Comparison of ENCODE assay signal across 9 cellular contexts in the genomic region with DNA sequence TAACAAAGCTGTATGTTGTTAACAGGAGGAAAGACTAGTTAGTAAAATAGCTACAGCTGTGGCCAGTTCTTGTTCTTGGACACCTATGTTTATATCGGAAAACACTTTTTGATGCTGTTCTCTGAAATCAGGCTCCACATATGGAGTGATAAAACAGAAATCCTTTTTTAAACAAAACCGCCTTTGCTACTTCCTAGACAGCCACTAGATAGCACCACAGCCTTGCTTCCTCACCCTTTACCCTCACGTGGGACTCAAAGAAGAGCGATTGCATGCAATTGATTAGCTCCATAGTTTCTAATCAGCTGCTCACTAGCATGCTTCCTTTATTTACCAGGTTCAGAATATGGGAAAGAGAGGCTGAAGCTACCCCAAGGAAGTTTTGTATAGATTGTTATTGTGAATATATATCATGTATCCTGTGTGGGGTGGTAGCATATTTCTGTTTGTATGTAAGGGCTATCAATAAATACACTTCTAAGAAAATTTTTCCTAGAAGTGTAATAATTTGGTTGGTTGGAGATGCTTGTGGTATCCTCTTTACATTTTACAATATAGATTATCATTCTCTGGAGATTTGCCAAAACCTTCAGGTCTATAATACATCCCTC. TPM values are rescaled to one million over a fixed set of nuclear protein-coding genes. Genes with fewer than 3 reads are reported as not detected.
DNase-seq lines count a peak whose midpoint lies in the region; ATAC-seq and TF ChIP-seq lines count a peak whose summit lies in the region.
"Had no signal": no experiment of that assay in that cellular context is flagged by ENCODE, and none has a peak within 500 bp of the region (broad histone marks: within the 10 kb centered on the region; RNA-seq: fewer than 3 reads in every experiment).

No MANE protein-coding gene starts in this region.

- H3K36me3 Mint-ChIP-seq in CD8-positive, alpha-beta T cell: no peaks in the 10 kb centered on the region
- no peaks in the 10 kb centered on the region for H3K36me3 Mint-ChIP-seq in naive thymus-derived CD4-positive, alpha-beta T cell

- no peak overlapping the region for H3K4me3 ChIP-seq in CD8-positive, alpha-beta T cell (ENCODE audit: low read depth, low read length)
- no peak overlapping the region for H3K4me3 ChIP-seq in HFF-Myc (replicated peaks; ENCODE audit: low read depth, low read length)
- no peak overlapping the region for H3K4me3 ChIP-seq in colonic mucosa
- no peak overlapping the region for H3K4me3 ChIP-seq in naive thymus-derived CD4-positive, alpha-beta T cell (ENCODE audit: low read length)

- H3K27ac ChIP-seq in CD8-positive, alpha-beta T cell (ENCODE audit: low read depth, low read length): no peak overlapping the region
- peak overlapping the region; percentile 16 for H3K27ac ChIP-seq in colonic mucosa
- no peak overlapping the region for H3K27ac ChIP-seq in naive thymus-derived CD4-positive, alpha-beta T cell (ENCODE audit: low read depth, low read length)

- peak; percentile 22 for ATAC-seq in CD8-positive, alpha-beta T cell
- peak; percentile 50 for ATAC-seq in naive thymus-derived CD4-positive, alpha-beta T cell
- ATAC-seq in GM21737 (IDR thresholded peaks at IDR 0.05; ENCODE audit: unreplicated experiment): no peak

- no peaks in the 10 kb centered on the region for H3K9me3 ChIP-seq in CD8-positive, alpha-beta T cell (ENCODE audit: low read length)
- H3K9me3 ChIP-seq in colonic mucosa: no peaks in the 10 kb centered on the region
- no peaks in the 10 kb centered on the region for H3K9me3 ChIP-seq in naive thymus-derived CD4-positive, alpha-beta T cell (ENCODE audit: control insufficient read depth in 2 of 3, low read length in 3 of 3)

- H3K4me3 Mint-ChIP-seq in CD8-positive, alpha-beta T cell: no peak overlapping the region
- H3K4me3 Mint-ChIP-seq in naive thymus-derived CD4-positive, alpha-beta T cell: peak overlapping the region in 1 of 10 donors; percentile 23

- CTCF ChIA-PET in CD8-positive, alpha-beta T cell (lab: Charles Lee): interaction anchor here (0.6 to 2.5 kb wide), 14 partner anchors 8 to 273 kb away, joined by 3 to 11 read pairs (median 4); partner anchors contain the start of gene KBTBD13
- CTCF ChIA-PET in naive thymus-derived CD4-positive, alpha-beta T cell (lab: Charles Lee): interaction anchor here (0.6 to 1.3 kb wide), 9 partner anchors 9 to 623 kb away, joined by 3 to 11 read pairs (median 4); partner anchors contain the start of gene KBTBD13

- intact Hi-C loops in CD8-positive, alpha-beta T cell (cut with DNase I, micrococcal nuclease): loop anchor here (1.0 to 5.0 kb wide), 5 partner anchors 45 to 352 kb away; partner anchors contain the start of genes CLPX (in 1 of the 2) and RNU5A-1 (in 1 of the 2)
- intact Hi-C loops in colonic mucosa (cut with DNase I): loop anchor here (5.0 kb wide), 2 partner anchors 69 to 239 kb away; no protein-coding TSS in a partner anchor
- intact Hi-C loops in naive thymus-derived CD4-positive, alpha-beta T cell (cut with micrococcal nuclease): loop anchor here in 1 of 2 donors (1.0 kb wide), 4 partner anchors 45 to 352 kb away; partner anchors contain the start of gene CLPX

- peaks cover 14% of the 10 kb centered on the region for H3K27me3 Mint-ChIP-seq in CD8-positive, alpha-beta T cell (ENCODE audit: low read depth)
- peaks cover 4 to 34% (median 11%) of the 10 kb centered on the region in 5 donors for H3K27me3 Mint-ChIP-seq in naive thymus-derived CD4-positive, alpha-beta T cell

- DNase-seq in CD8-positive, alpha-beta T cell: peak in 1 of 7 experiments; percentile 15
- DNase-seq in HFF-Myc (ENCODE audit: extremely low read depth, low read depth) (peak; percentile 39), OCI-M2 (lab: John Stamatoyannopoulos, UW; ENCODE audit: unreplicated experiment) (peak; percentile 2), colonic mucosa (peak; percentile 53), GOT3 (lab: John Stamatoyannopoulos, UW) (no peak)
- DNase-seq in naive thymus-derived CD4-positive, alpha-beta T cell: peak in 5 of 9 donors; percentile 31 to 52 (median 39)
- no peak for DNase-seq in effector CD8-positive, alpha-beta T cell (lab: John Stamatoyannopoulos, UW)

- no peaks in the 10 kb centered on the region for H3K27me3 ChIP-seq in CD8-positive, alpha-beta T cell (ENCODE audit: insufficient read depth, low read length)
- H3K27me3 ChIP-seq in colonic mucosa: no peaks in the 10 kb centered on the region
- no peaks in the 10 kb centered on the region for H3K27me3 ChIP-seq in naive thymus-derived CD4-positive, alpha-beta T cell (ENCODE audit: control insufficient read depth in 2 of 2, insufficient read depth in 2 of 2, low read length in 2 of 2)

- no peak for TF ChIP-seq CTCF in CD8-positive, alpha-beta T cell (IDR thresholded peaks at IDR 0.05)
- TF ChIP-seq CTCF in HFF-Myc (IDR thresholded peaks at IDR 0.05; ENCODE audit: low read depth, low read length, missing control alignments) (peak; percentile 69), colonic mucosa (IDR thresholded peaks at IDR 0.05) (peak; percentile 46)

- no peak overlapping the region for H3K9ac ChIP-seq in colonic mucosa (ENCODE audit: low read depth in 2 of 2, low read length in 2 of 2)

- H3K4me1 ChIP-seq in CD8-positive, alpha-beta T cell (ENCODE audit: insufficient read depth, low read length): peaks cover 3% of the 10 kb centered on the region
- H3K4me1 ChIP-seq in colonic mucosa: peaks cover 6% of the 10 kb centered on the region
- H3K4me1 ChIP-seq in naive thymus-derived CD4-positive, alpha-beta T cell (ENCODE audit: control insufficient read depth in 2 of 2, insufficient read depth in 2 of 2, low read length in 2 of 2): no peaks in the 10 kb centered on the region

- H3K27ac Mint-ChIP-seq in CD8-positive, alpha-beta T cell: no peak overlapping the region
- no peak overlapping the region for H3K27ac Mint-ChIP-seq in naive thymus-derived CD4-positive, alpha-beta T cell

- peaks cover 7% of the 10 kb centered on the region for H3K4me1 Mint-ChIP-seq in CD8-positive, alpha-beta T cell (ENCODE audit: low read depth)
- peaks cover 6 to 26% (median 13%) of the 10 kb centered on the region in 7 donors for H3K4me1 Mint-ChIP-seq in naive thymus-derived CD4-positive, alpha-beta T cell

- POLR2A ChIA-PET in CD8-positive, alpha-beta T cell (lab: Charles Lee): no interaction called here
- POLR2A ChIA-PET in naive thymus-derived CD4-positive, alpha-beta T cell (lab: Charles Lee): interaction anchor here (0.6 to 1.5 kb wide), 3 partner anchors 264 to 1265 kb away, joined by 3 to 6 read pairs (median 5); partner anchors contain the start of gene RNU5B-1

- H3K36me3 ChIP-seq in CD8-positive, alpha-beta T cell (ENCODE audit: insufficient read depth, low read length): no peaks in the 10 kb centered on the region
- no peaks in the 10 kb centered on the region for H3K36me3 ChIP-seq in colonic mucosa
- H3K36me3 ChIP-seq in naive thymus-derived CD4-positive, alpha-beta T cell (ENCODE audit: control insufficient read depth in 2 of 3, insufficient read depth in 3 of 3, low read length in 3 of 3): peaks cover 0 to 4% (median 0%) of the 10 kb centered on the region in 3 experiments

- H3K9me3 Mint-ChIP-seq in CD8-positive, alpha-beta T cell: no peaks in the 10 kb centered on the region
- H3K9me3 Mint-ChIP-seq in naive thymus-derived CD4-positive, alpha-beta T cell: no peaks in the 10 kb centered on the region

RNA-seq across cellular contexts. Expression of gene MTFMT, which starts 4.3 kb away (rescaled TPM):
- 1 to 10 TPM; 6.9 to 7.4 TPM for total RNA-seq in CD8-positive, alpha-beta T cell
- 10 to 100 TPM; 22.1 to 25.9 TPM for total RNA-seq in colonic mucosa
- 10 to 100 TPM in 4 of 5 experiments, 1 to 10 TPM in 1; 7.1 to 24.8 (median 12.7) TPM for total RNA-seq in naive thymus-derived CD4-positive, alpha-beta T cell
- polyA plus RNA-seq in naive thymus-derived CD4-positive, alpha-beta T cell: 10 to 100 TPM; 19.7 to 21.5 TPM

RNA-seq across cellular contexts. Expression of gene SLC51B, which starts 11.4 kb away (rescaled TPM):
- total RNA-seq in CD8-positive, alpha-beta T cell: not detected
- total RNA-seq in colonic mucosa: 100 to 1,000 TPM in 1 of 2 donors, 10 to 100 TPM in 1; 73.1 to 102 TPM
- total RNA-seq in naive thymus-derived CD4-positive, alpha-beta T cell: not detected
- not detected for polyA plus RNA-seq in naive thymus-derived CD4-positive, alpha-beta T cell
- total RNA-seq: subcutaneous adipose tissue had no signal

RNA-seq across cellular contexts. Expression of gene RASL12, which starts 34.0 kb away (rescaled TPM):
- total RNA-seq in CD8-positive, alpha-beta T cell: not detected
- 1 to 10 TPM; 3.1 to 6.7 TPM for total RNA-seq in colonic mucosa
- not detected for total RNA-seq in naive thymus-derived CD4-positive, alpha-beta T cell
- not detected for polyA plus RNA-seq in naive thymus-derived CD4-positive, alpha-beta T cell

RNA-seq across cellular contexts. Expression of gene KBTBD13, which starts 42.8 kb away (rescaled TPM):
- not detected for total RNA-seq in CD8-positive, alpha-beta T cell
- not detected for total RNA-seq in colonic mucosa
- not detected for total RNA-seq in naive thymus-derived CD4-positive, alpha-beta T cell
- not detected for polyA plus RNA-seq in naive thymus-derived CD4-positive, alpha-beta T cell
- total RNA-seq: subcutaneous adipose tissue had no signal

RNA-seq across cellular contexts. Expression of gene SPG21, which starts 44.0 kb away (rescaled TPM):
- total RNA-seq in CD8-positive, alpha-beta T cell: 10 to 100 TPM; 25.1 to 28.2 TPM
- 10 to 100 TPM; 76.3 to 85.8 TPM for total RNA-seq in colonic mucosa
- total RNA-seq in naive thymus-derived CD4-positive, alpha-beta T cell: 10 to 100 TPM; 42.5 to 72.3 (median 60.0) TPM
- polyA plus RNA-seq in naive thymus-derived CD4-positive, alpha-beta T cell: 100 to 1,000 TPM; 123 to 140 TPM

Comparison
In these comparisons a context has a peak if more than half of its experiments do, and no peak if none do; other contexts are left out.
1. DNase-seq: peak in HFF-Myc (single experiment), OCI-M2 (single experiment), colonic mucosa (single experiment) and naive thymus-derived CD4-positive, alpha-beta T cell (5 of 9); none in GOT3 (single experiment) and effector CD8-positive, alpha-beta T cell (single experiment).
2. RNA of gene SLC51B, which starts 11.4 kb away (total RNA-seq): 73.1 to 102 TPM in colonic mucosa; not detected in CD8-positive, alpha-beta T cell and not detected in naive thymus-derived CD4-positive, alpha-beta T cell; every median in the first group is over 10 times any median in the second.
3. RNA of gene RASL12, which starts 34.0 kb away (total RNA-seq): 3.1 to 6.7 TPM in colonic mucosa; not detected in CD8-positive, alpha-beta T cell and not detected in naive thymus-derived CD4-positive, alpha-beta T cell; every median in the first group is over 4 times any median in the second.